ENCODE assay signal across 18 cellular contexts in genomic region chrX:116462843-116463242, GRCh38. TPM values are rescaled to one million over a fixed set of nuclear protein-coding genes. Genes with fewer than 3 reads are reported as not detected.
DNase-seq lines count a peak whose midpoint lies in the region; ATAC-seq, FAIRE-seq and TF ChIP-seq lines count a peak whose summit lies in the region.
"Had no signal": no experiment of that assay in that cellular context is flagged by ENCODE, and none has a peak within 500 bp of the region (broad histone marks: within the 10 kb centered on the region; RNA-seq: fewer than 3 reads in every experiment).

Gene CT83, minus strand, starts transcription at chrX:116462976. Its CDS starts 120 bp downstream, at chrX:116462856.

- H3K27ac ChIP-seq in HepG2 (ENCODE audit: extremely low read length, insufficient read depth, low read length): no peak within 1 kb of the TSS
- no peak within 1 kb of the TSS for H3K27ac ChIP-seq in right lobe of liver
- no peak within 1 kb of the TSS for H3K27ac ChIP-seq in spleen
- H3K27ac ChIP-seq in breast epithelium: no peak within 1 kb of the TSS
- H3K27ac ChIP-seq: 22Rv1 had no signal

- TF ChIP-seq CTCF in HepG2 (CRISPR knock-in tag; IDR thresholded peaks at IDR 0.05) (no peak), right lobe of liver (IDR thresholded peaks at IDR 0.05) (no peak), spleen (IDR thresholded peaks at IDR 0.05 in 8 of 11, conservative IDR thresholded peaks at IDR 0.05 in 3 of 11) (no peak), breast epithelium (IDR thresholded peaks at IDR 0.05) (no peak)

- DNase-seq in HepG2 (ENCODE audit: low spot score) (no peak), right lobe of liver (no peak), RPMI8226 (peak; percentile 46), spleen (peak; percentile 46), NCI-H1417 treated with DMSO at 0.1 percent for 48 hours (lab: John Stamatoyannopoulos, UW) (no peak), breast epithelium (ENCODE audit: low spot score in 2 of 2) (no peak)
- no peak for DNase-seq in stimulated activated CD4-positive, alpha-beta T cell treated with anti-CD3 and anti-CD28 coated beads, Interleukin-4, amount 100 ng/mL, for 4 hours
- DNase-seq: Caco-2; CD8-positive, alpha-beta memory T cell; DMS53; GF-D8 had no signal

- POLR2A ChIA-PET in HepG2 (lab: Yijun Ruan, JAX): no interaction called here

- no peak for TF ChIP-seq EP300 in HepG2 (IDR thresholded peaks at IDR 0.05; ENCODE audit: low read depth in 2 of 2, low read length in 2 of 2)
- no peak for TF ChIP-seq EP300 in HepG2 (CRISPR knock-in tag; IDR thresholded peaks at IDR 0.05; ENCODE audit: borderline replicate concordance)

- H3K36me3 ChIP-seq in HepG2 (replicated peaks in 1 of 2; ENCODE audit: control insufficient read depth in 1 of 2, insufficient read depth in 2 of 2, low read length in 2 of 2) (no peaks in the 10 kb centered on the region), right lobe of liver (no peaks in the 10 kb centered on the region), spleen (no peaks in the 10 kb centered on the region), breast epithelium (no peaks in the 10 kb centered on the region)

- in situ Hi-C loops in HepG2 (cut with HindIII; ENCODE audit: extremely low pct_ligation_motif_present, low pct_unique_long_range_greater_than_20kb): no loop called here

- intact Hi-C loops in HepG2 (cut with micrococcal nuclease; ENCODE audit: unreplicated experiment) (no loop called here), right lobe of liver (cut with DNase I) (no loop called here), spleen (cut with DNase I; ENCODE audit: low total_unique reads) (no loop called here), breast epithelium (cut with DNase I; ENCODE audit: low total_unique reads) (no loop called here)

- CTCF ChIA-PET in HepG2 (lab: Yijun Ruan, JAX; ENCODE audit: low intra/inter-chr PET ratio, low total read pairs): no interaction called here

- WGBS in HepG2 (ENCODE audit: low lambda C conversion rate): 40% methylated on average over 7 of the region's 17 CpGs
- 62% methylated on average over 16 of the region's 17 CpGs for WGBS in right lobe of liver (ENCODE audit: insufficient coverage, low coverage, low lambda C conversion rate, missing lambda C conversion rate)
- WGBS in spleen, 5 donors: 77 to 97% (median 92%) methylated on average over 12 to 17 of the region's 17 CpGs

- no TSS peak for BruUV-seq in HepG2 (replicated peaks; lab: Mats Ljungman, UMichigan)

- no peak within 1 kb of the TSS for H3K9ac ChIP-seq in HepG2 (ENCODE audit: insufficient read depth, low read depth, low read length)

- no peaks in the 10 kb centered on the region for H4K20me1 ChIP-seq in HepG2 (ENCODE audit: insufficient read depth, low read length)

- H3K4me1 ChIP-seq in HepG2 (ENCODE audit: insufficient read depth, low read length) (no peaks in the 10 kb centered on the region), right lobe of liver (no peaks in the 10 kb centered on the region), spleen (no peaks in the 10 kb centered on the region), breast epithelium (no peaks in the 10 kb centered on the region)
- H3K4me1 ChIP-seq: Caco-2 had no signal

- FAIRE-seq in HepG2 (lab: Jason Lieb, UNC): no peak
- FAIRE-seq: H54 had no signal

- no peaks in the 10 kb centered on the region for H3K27me3 ChIP-seq in HepG2 (ENCODE audit: control insufficient read depth in 1 of 2, insufficient read depth in 2 of 2, low read length in 2 of 2)
- peaks cover 0 to 3% of the 10 kb centered on the region in 2 donors for H3K27me3 ChIP-seq in right lobe of liver
- no peaks in the 10 kb centered on the region for H3K27me3 ChIP-seq in spleen (replicated peaks in 1 of 7)
- no peaks in the 10 kb centered on the region for H3K27me3 ChIP-seq in breast epithelium

- no peak within 1 kb of the TSS for H3K4me3 ChIP-seq in HepG2 (replicated peaks in 1 of 3; ENCODE audit: insufficient read depth in 1 of 3, low read depth in 2 of 3, low read length in 3 of 3)
- H3K4me3 ChIP-seq in right lobe of liver: no peak within 1 kb of the TSS
- H3K4me3 ChIP-seq in spleen: no peak within 1 kb of the TSS
- H3K4me3 ChIP-seq in breast epithelium: no peak within 1 kb of the TSS

- H3K79me2 ChIP-seq in HepG2 (ENCODE audit: insufficient read depth, low read length): no peaks in the 10 kb centered on the region

- TF ChIP-seq POLR2A in HepG2 (IDR thresholded peaks at IDR 0.05; ENCODE audit: insufficient read depth in 1 of 2, low read depth in 2 of 2, low read length in 2 of 2) (no peak), right lobe of liver (IDR thresholded peaks at IDR 0.05) (no peak), spleen (IDR thresholded peaks at IDR 0.05) (no peak), breast epithelium (IDR thresholded peaks at IDR 0.05) (no peak)

- no peak within 1 kb of the TSS for H2AFZ ChIP-seq in HepG2 (ENCODE audit: low read length)

- no peaks in the 10 kb centered on the region for H3K9me3 ChIP-seq in HepG2 (ENCODE audit: low read length)
- no peaks in the 10 kb centered on the region for H3K9me3 ChIP-seq in right lobe of liver
- H3K9me3 ChIP-seq in spleen: no peaks in the 10 kb centered on the region
- no peaks in the 10 kb centered on the region for H3K9me3 ChIP-seq in breast epithelium
- H3K9me3 ChIP-seq: Caco-2 had no signal

- H3K4me2 ChIP-seq in HepG2 (ENCODE audit: low read depth, low read length): no peak within 1 kb of the TSS

- no peak for TF ChIP-seq RAD21 in HepG2 (CRISPR knock-in tag; IDR thresholded peaks at IDR 0.05)

- no peak for ATAC-seq in HepG2
- no peak for ATAC-seq in right lobe of liver
- ATAC-seq: HCT116 had no signal

TF ChIP-seq in HepG2, 621 proteins besides CTCF, POLR2A, EP300 and RAD21:
- TF ChIP-seq RBFOX2 (IDR thresholded peaks at IDR 0.05; ENCODE audit: low read depth, low read length) (0 out of 2 replicates have a peak, but pooled peaks have one; percentile 19), RBM22 (optimal IDR thresholded peaks at IDR 0.05; ENCODE audit: low read length) (peak; percentile 55), POLR2G (IDR thresholded peaks at IDR 0.05; ENCODE audit: low read depth, low read length) (peak; percentile 79), AGO1 (IDR thresholded peaks at IDR 0.05; ENCODE audit: low read depth, low read length, poor library complexity, severe bottlenecking) (peak; percentile 94), THAP11 (CRISPR knock-in tag; IDR thresholded peaks at IDR 0.05) (no peak), ZBTB1 (CRISPR knock-in tag; IDR thresholded peaks at IDR 0.05; ENCODE audit: borderline replicate concordance) (no peak), AGO2 (optimal IDR thresholded peaks at IDR 0.05; ENCODE audit: low read depth, low read length) (peak; percentile 81), ZBTB42 (CRISPR knock-in tag; IDR thresholded peaks at IDR 0.05) (no peak), SMARCE1 (IDR thresholded peaks at IDR 0.05; ENCODE audit: borderline replicate concordance) (no peak)
TF ChIP-seq in HepG2: peak in this region for 5.

RNA-seq across cellular contexts. Expression of gene CT83, which starts in this region (rescaled TPM):
- total RNA-seq in HepG2 (2016; rRNA removed; fragmentation: Illumina TruSeq; extraction: Trizol) (not detected in 2 replicates), right lobe of liver (not detected), spleen (not detected), breast epithelium (not detected)
- total RNA-seq in HepG2 (2016; cell fraction: cytosol; rRNA removed; fragmentation: Illumina TruSeq; extraction: Trizol; ENCODE audit: low read depth): not detected in 2 replicates
- not detected in 2 replicates for total RNA-seq in HepG2 (2016; cell fraction: insoluble cytoplasmic fraction; rRNA removed; fragmentation: Illumina TruSeq; extraction: Trizol)
- total RNA-seq in HepG2 (2016; cell fraction: membrane; rRNA removed; fragmentation: Illumina TruSeq; extraction: Trizol): not detected in 2 replicates
- total RNA-seq in HepG2 (2016; cell fraction: nucleus; rRNA removed; fragmentation: Illumina TruSeq; extraction: Trizol): not detected in 2 replicates
- polyA plus RNA-seq in HepG2 (2011; rRNA removed) (not detected in 2 replicates), spleen (not detected)
- polyA plus RNA-seq in HepG2 (2011; cell fraction: cytosol; rRNA removed): not detected in 2 replicates
- polyA plus RNA-seq in HepG2 (2011; cell fraction: nucleus; rRNA removed): not detected in 2 replicates
- polyA plus RNA-seq in HepG2 (2012): not detected in 2 replicates
- polyA plus RNA-seq in HepG2 (2016; cell fraction: cytosol; fragmentation: Illumina TruSeq; extraction: Trizol; ENCODE audit: low read depth): not detected in 2 replicates
- not detected in 2 replicates for polyA plus RNA-seq in HepG2 (2016; cell fraction: insoluble cytoplasmic fraction; fragmentation: Illumina TruSeq; extraction: Trizol; ENCODE audit: low read depth)
- polyA plus RNA-seq in HepG2 (2016; cell fraction: membrane; fragmentation: Illumina TruSeq; extraction: Trizol; ENCODE audit: low read depth): not detected in 2 replicates
- polyA plus RNA-seq in HepG2 (2016; cell fraction: nucleus; fragmentation: Illumina TruSeq; extraction: Trizol; ENCODE audit: insufficient read depth, low read depth): not detected in 2 replicates
- polyA minus RNA-seq in HepG2 (2011; rRNA and poly(A)+ RNA removed; ENCODE audit: low replicate concordance): 6.6 TPM in 1 of 2 replicates, not detected in the other
- polyA minus RNA-seq in HepG2 (2011; cell fraction: cytosol; rRNA and poly(A)+ RNA removed): not detected in 2 replicates
- polyA minus RNA-seq in HepG2 (2011; cell fraction: nucleus; rRNA and poly(A)+ RNA removed): not detected in 2 replicates
- total RNA-seq: A673; Caco-2; CD8-positive, alpha-beta memory T cell; HT1080 had no signal
- polyA plus RNA-seq: BJ; CD14-positive monocyte; CD8-positive, alpha-beta memory T cell had no signal

Comparison
In these comparisons a context has a peak if more than half of its experiments do, and no peak if none do; other contexts are left out.
1. Peak in DNase-seq in spleen; RNA of the gene not detected or under 1 TPM.